ENCODE assay signal across 8 cellular contexts in the genomic region with DNA sequence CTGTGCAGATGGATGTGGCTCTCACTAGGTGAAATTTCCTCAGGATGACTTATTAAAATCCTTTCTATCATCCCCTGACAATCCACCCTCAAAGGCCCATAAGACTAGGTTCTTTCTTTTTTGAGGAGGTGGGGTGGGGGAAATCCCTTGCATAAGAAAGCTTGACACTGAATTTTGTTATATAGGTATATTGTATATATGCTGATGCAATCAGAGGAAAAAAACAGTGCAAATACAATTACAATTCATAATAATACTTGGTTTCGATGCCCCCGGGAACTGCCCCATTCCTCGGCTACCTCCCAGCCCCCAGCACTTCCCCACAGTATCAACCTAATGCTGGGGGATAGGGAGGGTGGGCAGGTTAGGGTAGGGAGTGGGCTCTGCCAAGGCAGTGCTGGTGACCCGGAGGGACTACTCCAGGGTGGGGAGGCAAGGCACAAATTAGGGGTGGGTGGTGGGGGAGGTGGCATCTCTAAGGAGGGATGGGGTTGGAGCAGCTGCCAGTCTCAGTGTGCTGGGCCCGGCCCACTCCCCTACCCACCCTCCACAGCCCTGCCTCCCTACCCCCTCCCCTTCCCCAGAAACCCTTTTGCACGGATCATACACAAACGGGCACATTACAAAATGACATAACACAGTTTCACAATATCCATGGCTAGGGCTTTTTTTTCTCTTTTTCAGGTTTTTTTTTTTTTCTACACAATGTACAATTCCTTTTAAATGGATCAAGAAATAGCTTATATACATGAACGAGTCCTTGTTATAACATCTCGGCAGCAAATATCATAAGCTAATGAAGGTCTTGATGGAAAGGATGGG. TPM values are rescaled to one million over a fixed set of nuclear protein-coding genes. Genes with fewer than 3 reads are reported as not detected.
A peak's percentile ranks its signal among the peaks of the same experiment; 100 is the strongest.
DNase-seq lines count a peak whose midpoint lies in the region; ATAC-seq and TF ChIP-seq lines count a peak whose summit lies in the region.

No MANE protein-coding gene starts in this region.

- no peak overlapping the region for H3K9ac ChIP-seq in endodermal cell (ENCODE audit: extremely low read depth, low read length, poor library complexity, severe bottlenecking)

- H3K27me3 ChIP-seq in endodermal cell (ENCODE audit: control insufficient read depth, insufficient read depth, low read length, poor library complexity, severe bottlenecking) = no peaks in the 10 kb centered on the region

- no peaks in the 10 kb centered on the region for H3K27me3 Mint-ChIP-seq in activated CD4-positive, alpha-beta T cell treated with anti-CD3 and anti-CD28 coated beads, Interleukin-2, amount 10 ng/mL, durations not matched to agents 24 days and 14 days
- no peaks in the 10 kb centered on the region for H3K27me3 Mint-ChIP-seq in endodermal cell (ENCODE audit: insufficient read depth)
- no peaks in the 10 kb centered on the region for H3K27me3 Mint-ChIP-seq in stimulated activated naive CD8-positive, alpha-beta T cell treated with anti-CD3 and anti-CD28 coated beads, Interleukin-15, amount 100 ng/mL, for 72 hours

- H3K4me3 ChIP-seq in endodermal cell (ENCODE audit: low read length) = no peak overlapping the region

- intact Hi-C loops in activated CD4-positive, alpha-beta T cell treated with anti-CD3 and anti-CD28 coated beads, Interleukin-2, amount 10 ng/mL, durations not matched to agents 24 days and 14 days (cut with micrococcal nuclease) = loop anchor here (1.0 to 2.0 kb wide), 3 partner anchors 117 to 181 kb away; a partner anchor contains a TSS

- no peaks in the 10 kb centered on the region for H3K9me3 Mint-ChIP-seq in activated CD4-positive, alpha-beta T cell treated with anti-CD3 and anti-CD28 coated beads, Interleukin-2, amount 10 ng/mL, durations not matched to agents 24 days and 14 days
- H3K9me3 Mint-ChIP-seq in endodermal cell = no peaks in the 10 kb centered on the region
- H3K9me3 Mint-ChIP-seq in stimulated activated naive CD8-positive, alpha-beta T cell treated with anti-CD3 and anti-CD28 coated beads, Interleukin-15, amount 100 ng/mL, for 72 hours = peaks cover 0 to 10% of the 10 kb centered on the region in 2 donors

- H3K36me3 Mint-ChIP-seq in activated CD4-positive, alpha-beta T cell treated with anti-CD3 and anti-CD28 coated beads, Interleukin-2, amount 10 ng/mL, durations not matched to agents 24 days and 14 days (ENCODE audit: low read depth) = peaks cover 54% of the 10 kb centered on the region
- peaks cover 39% of the 10 kb centered on the region for H3K36me3 Mint-ChIP-seq in endodermal cell (ENCODE audit: low read depth)

- peak overlapping the region; percentile 11 for H3K4me3 Mint-ChIP-seq in activated CD4-positive, alpha-beta T cell treated with anti-CD3 and anti-CD28 coated beads, Interleukin-2, amount 10 ng/mL, durations not matched to agents 24 days and 14 days
- no peak overlapping the region for H3K4me3 Mint-ChIP-seq in endodermal cell
- peak overlapping the region; percentile 71 to 75 for H3K4me3 Mint-ChIP-seq in stimulated activated naive CD8-positive, alpha-beta T cell treated with anti-CD3 and anti-CD28 coated beads, Interleukin-15, amount 100 ng/mL, for 72 hours

- no peak for DNase-seq in activated CD4-positive, alpha-beta T cell treated with anti-CD3 and anti-CD28 coated beads, Interleukin-2, amount 10 ng/mL, durations not matched to agents 24 days and 14 days
- no peak for DNase-seq in activated CD4-positive, alpha-beta T cell treated with anti-CD3 and anti-CD28 coated beads, Interleukin-2, amount 50 U/mL, for 4 hours
- DNase-seq in OCI-M1 (lab: John Stamatoyannopoulos, UW) (peak; percentile 65), endodermal cell (no peak)
- peak; percentile 52 to 54 for DNase-seq in stimulated activated naive CD8-positive, alpha-beta T cell treated with anti-CD3 and anti-CD28 coated beads, Interleukin-15, amount 100 ng/mL, for 72 hours

- ATAC-seq in stimulated activated naive CD8-positive, alpha-beta T cell treated with anti-CD3 and anti-CD28 coated beads, Interleukin-15, amount 100 ng/mL, for 72 hours = peak; percentile 68
- ATAC-seq in HG02884 (IDR thresholded peaks at IDR 0.05; ENCODE audit: unreplicated experiment) (no peak), GM18907 (IDR thresholded peaks at IDR 0.05; ENCODE audit: unreplicated experiment) (no peak), GM18517 (IDR thresholded peaks at IDR 0.05; ENCODE audit: unreplicated experiment) (no peak)

- 87 to 91% methylated on average over 4 to 9 of the region's 9 CpGs for WGBS in endodermal cell (ENCODE audit: insufficient coverage in 1 of 2, insufficient read length in 1 of 2), 2 experiments

- no peaks in the 10 kb centered on the region for H3K4me1 ChIP-seq in endodermal cell (ENCODE audit: control insufficient read depth, insufficient read depth, low read length)

- peak overlapping the region; percentile 72 for H3K27ac ChIP-seq in endodermal cell (ENCODE audit: low read depth, low read length)

- TF ChIP-seq CTCF in endodermal cell (conservative IDR thresholded peaks at IDR 0.05) = no peak

- H3K4me1 Mint-ChIP-seq in activated CD4-positive, alpha-beta T cell treated with anti-CD3 and anti-CD28 coated beads, Interleukin-2, amount 10 ng/mL, durations not matched to agents 24 days and 14 days = peaks cover 24% of the 10 kb centered on the region
- no peaks in the 10 kb centered on the region for H3K4me1 Mint-ChIP-seq in endodermal cell
- H3K4me1 Mint-ChIP-seq in stimulated activated naive CD8-positive, alpha-beta T cell treated with anti-CD3 and anti-CD28 coated beads, Interleukin-15, amount 100 ng/mL, for 72 hours = peaks cover 63% of the 10 kb centered on the region

- peaks cover 52% of the 10 kb centered on the region for H3K36me3 ChIP-seq in endodermal cell (ENCODE audit: control insufficient read depth, insufficient read depth, low read length)

- H3K27ac Mint-ChIP-seq in activated CD4-positive, alpha-beta T cell treated with anti-CD3 and anti-CD28 coated beads, Interleukin-2, amount 10 ng/mL, durations not matched to agents 24 days and 14 days = peak overlapping the region; percentile 75
- H3K27ac Mint-ChIP-seq in endodermal cell = no peak overlapping the region
- peak overlapping the region; percentile 96 to 99 for H3K27ac Mint-ChIP-seq in stimulated activated naive CD8-positive, alpha-beta T cell treated with anti-CD3 and anti-CD28 coated beads, Interleukin-15, amount 100 ng/mL, for 72 hours

- H3K9me3 ChIP-seq in endodermal cell (ENCODE audit: control insufficient read depth, low read length) = no peaks in the 10 kb centered on the region

RNA-seq across cellular contexts. Expression of a gene that starts 30.9 kb away (rescaled TPM):
- total RNA-seq in activated CD4-positive, alpha-beta T cell treated with anti-CD3 and anti-CD28 coated beads, Interleukin-2, amount 10 ng/mL, durations not matched to agents 24 days and 14 days = 10.0 and 10.3 TPM in 2 replicates
- total RNA-seq in endodermal cell = 10 to 100 TPM; 60.6 to 64.5 TPM
- 18.9 TPM for polyA plus RNA-seq in endodermal cell (2013, experiment 1 of 2)
- polyA plus RNA-seq in endodermal cell (2013, experiment 2 of 2) = 18.1 TPM

Comparison
In these comparisons a context has a peak if more than half of its experiments do, and no peak if none do; other contexts are left out.
1. DNase-seq: peak in OCI-M1 (single experiment) and stimulated activated naive CD8-positive, alpha-beta T cell treated with anti-CD3 and anti-CD28 coated beads, Interleukin-15, amount 100 ng/mL, for 72 hours (2 of 2); none in activated CD4-positive, alpha-beta T cell treated with anti-CD3 and anti-CD28 coated beads, Interleukin-2, amount 10 ng/mL, durations not matched to agents 24 days and 14 days (single experiment), activated CD4-positive, alpha-beta T cell treated with anti-CD3 and anti-CD28 coated beads, Interleukin-2, amount 50 U/mL, for 4 hours (0 of 2) and endodermal cell (single experiment).